Comparison of ENCODE assay signal across 8 cellular contexts in genomic region chr15:75844629-75845390, GRCh38. TPM values are rescaled to one million over a fixed set of nuclear protein-coding genes. Genes with fewer than 3 reads are reported as not detected.
DNase-seq lines count a peak whose midpoint lies in the region; ATAC-seq and TF ChIP-seq lines count a peak whose summit lies in the region.

No MANE protein-coding gene starts in this region.

- H3K4me1 ChIP-seq in KMS-11 (ENCODE audit: low read depth, poor library complexity, severe bottlenecking) = peaks cover 30% of the 10 kb centered on the region

- intact Hi-C loops in MCF 10A (cut with micrococcal nuclease) = no loop called here

- POLR2A ChIA-PET in AG04449 (lab: Yijun Ruan, JAX) = interaction anchor here (1.0 kb wide), 1 partner anchor 17 kb away, joined by 3 read pairs; no protein-coding TSS in a partner anchor
- POLR2A ChIA-PET in MCF 10A (lab: Yijun Ruan, JAX) = interaction anchor here (0.6 to 3.2 kb wide), 12 partner anchors 9 to 78 kb away, joined by 3 to 23 read pairs (median 5); partner anchors contain the start of gene FBXO22
- POLR2A ChIA-PET in GM10248 (lab: Yijun Ruan, JAX) = no interaction called here

- CTCF ChIA-PET in AG04449 (lab: Yijun Ruan, JAX) (interaction anchor here (1.3 kb wide), 1 partner anchor 77 kb away, joined by 3 read pairs; no protein-coding TSS in a partner anchor), MCF 10A (lab: Yijun Ruan, JAX) (interaction anchor here (0.5 to 0.9 kb wide), 5 partner anchors 11 to 318 kb away, joined by 3 to 4 read pairs (median 3); no protein-coding TSS in a partner anchor), GM10248 (lab: Yijun Ruan, JAX) (no interaction called here)

- TF ChIP-seq CTCF in AG04449 (IDR thresholded peaks at IDR 0.05; ENCODE audit: insufficient read depth, low read length, missing control alignments) (no peak), KMS-11 (conservative IDR thresholded peaks at IDR 0.05; ENCODE audit: low read depth, low read length) (no peak), MCF 10A (IDR thresholded peaks at IDR 0.05; ENCODE audit: unreplicated experiment) (no peak), mesothelial cell of epicardium (IDR thresholded peaks at IDR 0.05; ENCODE audit: unreplicated experiment) (no peak), GM10248 (IDR thresholded peaks at IDR 0.05; ENCODE audit: control extremely low read depth, extremely low read depth, low read depth, missing control alignments) (no peak)

- BruUV-seq in MCF 10A (replicated peaks; lab: Mats Ljungman, UMichigan) = TSS peak; percentile 49

- no peak for ATAC-seq in esophagus mucosa

- H3K4me2 ChIP-seq in KMS-11 = peak overlapping the region; percentile 87

- no peaks in the 10 kb centered on the region for H3K27me3 ChIP-seq in KMS-11 (ENCODE audit: insufficient read depth, low read depth)

- peak overlapping the region; percentile 79; the same call in 1 of the 2 replicates for H3K27ac ChIP-seq in KMS-11

- no peaks in the 10 kb centered on the region for H3K36me3 ChIP-seq in KMS-11 (ENCODE audit: insufficient read depth)

- peak overlapping the region; percentile 97; the same call in 1 of the 2 replicates for H3K9ac ChIP-seq in KMS-11

- peaks cover 9% of the 10 kb centered on the region; the same call in 1 of the 2 replicates for H4K20me1 ChIP-seq in KMS-11 (ENCODE audit: insufficient read depth)

- DNase-seq in AG04449 (ENCODE audit: low read depth, low spot score) (no peak), MCF 10A (ENCODE audit: unreplicated experiment) (no peak), mesothelial cell of epicardium (ENCODE audit: low spot score in 2 of 2, unreplicated experiment in 2 of 2) (no peak), HK-2 (ENCODE audit: unreplicated experiment) (no peak), GM19240 (ENCODE audit: insufficient read length, low spot score) (no peak), GM10248 (ENCODE audit: extremely low spot score) (no peak)

- H3K4me3 Mint-ChIP-seq in MCF 10A (ENCODE audit: unreplicated experiment) = peak overlapping the region; percentile 86
- peak overlapping the region; percentile 94 for H3K4me3 Mint-ChIP-seq in mesothelial cell of epicardium

- peaks cover 57% of the 10 kb centered on the region for H3K79me2 ChIP-seq in KMS-11 (ENCODE audit: insufficient read depth, low read depth)

- peaks cover 18% of the 10 kb centered on the region for H3K36me3 Mint-ChIP-seq in MCF 10A (ENCODE audit: insufficient read depth, unreplicated experiment)
- peaks cover 1% of the 10 kb centered on the region for H3K36me3 Mint-ChIP-seq in mesothelial cell of epicardium

- H3K27ac Mint-ChIP-seq in MCF 10A (ENCODE audit: low read depth, unreplicated experiment) (peak overlapping the region; percentile 86), mesothelial cell of epicardium (peak overlapping the region; percentile 96)

- H2AFZ ChIP-seq in KMS-11 (ENCODE audit: low read depth) = peak overlapping the region; percentile 96; the same call in 1 of the 2 replicates

- H3K9me3 Mint-ChIP-seq in MCF 10A (ENCODE audit: unreplicated experiment) (no peaks in the 10 kb centered on the region), mesothelial cell of epicardium (no peaks in the 10 kb centered on the region)

- H3K4me1 Mint-ChIP-seq in MCF 10A (ENCODE audit: insufficient read depth, unreplicated experiment) = peaks cover 29% of the 10 kb centered on the region
- H3K4me1 Mint-ChIP-seq in mesothelial cell of epicardium = peaks cover 56% of the 10 kb centered on the region

- H3K4me3 ChIP-seq in AG04449 (ENCODE audit: low read depth, low read length) = peak overlapping the region; percentile 92
- H3K4me3 ChIP-seq in KMS-11 (IDR thresholded peaks at IDR 0.05; ENCODE audit: insufficient read depth, low read depth, low read length) = peak overlapping the region; percentile 62

- no peaks in the 10 kb centered on the region for H3K27me3 Mint-ChIP-seq in MCF 10A (ENCODE audit: insufficient read depth, unreplicated experiment)
- peaks cover 2% of the 10 kb centered on the region for H3K27me3 Mint-ChIP-seq in mesothelial cell of epicardium (ENCODE audit: low read depth)

RNA-seq across cellular contexts. Expression of gene UBE2Q2, which starts 1.6 kb away (rescaled TPM):
- 28.3 and 36.4 TPM in 2 replicates for total RNA-seq in MCF 10A (2022)
- total RNA-seq in mesothelial cell of epicardium = 30.1 to 32.0 TPM (median 31.6 TPM) in 3 replicates
- 20.9 TPM for total RNA-seq in esophagus mucosa

RNA-seq across cellular contexts. Expression of gene FBXO22, which starts 58.9 kb away (rescaled TPM):
- 49.2 and 70.7 TPM in 2 replicates for total RNA-seq in MCF 10A (2022)
- total RNA-seq in mesothelial cell of epicardium = 38.1 to 40.6 TPM (median 38.3 TPM) in 3 replicates
- 23.8 TPM for total RNA-seq in esophagus mucosa
